ENCODE assay signal across 1 cellular context in the genomic region with DNA sequence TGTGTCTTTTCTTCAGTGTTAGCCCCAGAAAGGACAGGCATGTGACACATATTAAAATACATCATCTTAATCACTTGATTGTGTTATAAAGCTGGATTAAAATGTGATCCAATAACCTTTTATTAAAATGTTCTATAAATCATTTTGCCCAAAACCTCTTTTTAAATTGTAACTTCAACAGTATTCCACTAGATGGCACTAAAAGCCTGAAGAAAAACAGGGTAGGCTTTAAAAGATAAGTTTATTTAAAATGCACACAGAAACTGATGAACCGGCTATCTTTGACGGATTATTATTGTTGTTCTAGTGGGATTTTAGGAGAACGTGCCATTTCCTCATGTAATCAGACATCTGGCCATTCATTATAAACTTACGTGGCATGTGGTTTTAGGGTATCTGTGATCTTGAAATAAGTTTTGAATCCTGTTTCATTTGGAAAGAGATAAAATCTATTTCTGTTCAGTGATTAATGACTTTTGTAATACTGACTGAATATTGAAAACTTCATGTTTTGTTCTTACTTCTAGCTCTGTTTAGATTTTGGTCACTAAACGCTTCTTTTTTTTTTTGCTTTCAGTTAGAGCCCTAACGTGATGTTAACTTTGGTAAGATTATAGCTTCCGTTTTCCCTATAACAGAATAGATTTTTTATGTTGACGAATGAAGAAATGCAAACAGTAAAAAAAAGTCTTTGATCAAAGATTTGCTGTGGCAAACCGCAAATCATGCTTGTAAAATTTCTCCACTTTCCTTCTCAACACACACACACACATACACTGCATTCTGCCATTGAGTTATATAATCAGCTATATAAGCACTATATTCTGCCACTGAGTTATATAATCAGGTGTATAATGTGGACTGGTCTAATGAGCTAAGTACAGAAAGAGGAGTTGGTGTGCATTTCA.
TF ChIP-seq lines count a peak whose summit lies in the region.

No MANE protein-coding gene starts in this region.

TF ChIP-seq in neural cell, 6 proteins besides CTCF, POLR2A, EP300 and RAD21 (continued from another document):
- TF ChIP-seq, protein P1, sequence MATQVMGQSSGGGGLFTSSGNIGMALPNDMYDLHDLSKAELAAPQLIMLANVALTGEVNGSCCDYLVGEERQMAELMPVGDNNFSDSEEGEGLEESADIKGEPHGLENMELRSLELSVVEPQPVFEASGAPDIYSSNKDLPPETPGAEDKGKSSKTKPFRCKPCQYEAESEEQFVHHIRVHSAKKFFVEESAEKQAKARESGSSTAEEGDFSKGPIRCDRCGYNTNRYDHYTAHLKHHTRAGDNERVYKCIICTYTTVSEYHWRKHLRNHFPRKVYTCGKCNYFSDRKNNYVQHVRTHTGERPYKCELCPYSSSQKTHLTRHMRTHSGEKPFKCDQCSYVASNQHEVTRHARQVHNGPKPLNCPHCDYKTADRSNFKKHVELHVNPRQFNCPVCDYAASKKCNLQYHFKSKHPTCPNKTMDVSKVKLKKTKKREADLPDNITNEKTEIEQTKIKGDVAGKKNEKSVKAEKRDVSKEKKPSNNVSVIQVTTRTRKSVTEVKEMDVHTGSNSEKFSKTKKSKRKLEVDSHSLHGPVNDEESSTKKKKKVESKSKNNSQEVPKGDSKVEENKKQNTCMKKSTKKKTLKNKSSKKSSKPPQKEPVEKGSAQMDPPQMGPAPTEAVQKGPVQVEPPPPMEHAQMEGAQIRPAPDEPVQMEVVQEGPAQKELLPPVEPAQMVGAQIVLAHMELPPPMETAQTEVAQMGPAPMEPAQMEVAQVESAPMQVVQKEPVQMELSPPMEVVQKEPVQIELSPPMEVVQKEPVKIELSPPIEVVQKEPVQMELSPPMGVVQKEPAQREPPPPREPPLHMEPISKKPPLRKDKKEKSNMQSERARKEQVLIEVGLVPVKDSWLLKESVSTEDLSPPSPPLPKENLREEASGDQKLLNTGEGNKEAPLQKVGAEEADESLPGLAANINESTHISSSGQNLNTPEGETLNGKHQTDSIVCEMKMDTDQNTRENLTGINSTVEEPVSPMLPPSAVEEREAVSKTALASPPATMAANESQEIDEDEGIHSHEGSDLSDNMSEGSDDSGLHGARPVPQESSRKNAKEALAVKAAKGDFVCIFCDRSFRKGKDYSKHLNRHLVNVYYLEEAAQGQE (IDR thresholded peaks at IDR 0.05; ENCODE audit: borderline replicate concordance) = no peak
